ENCODE assay signal across 20 cellular contexts in genomic region chr12:3550839-3551238, GRCh38. TPM values are rescaled to one million over a fixed set of nuclear protein-coding genes. Genes with fewer than 3 reads are reported as not detected.
DNase-seq lines count a peak whose midpoint lies in the region; ATAC-seq and TF ChIP-seq lines count a peak whose summit lies in the region.
"Had no signal": no experiment of that assay in that cellular context is flagged by ENCODE, and none has a peak within 500 bp of the region (broad histone marks: within the 10 kb centered on the region; RNA-seq: fewer than 3 reads in every experiment).

No MANE protein-coding gene starts in this region.

- H3K36me3 ChIP-seq in right atrium auricular region (no peaks in the 10 kb centered on the region), left ventricle myocardium inferior (no peaks in the 10 kb centered on the region), left lung (no peaks in the 10 kb centered on the region)
- H3K36me3 ChIP-seq: BLaER1 had no signal

- peaks cover 0 to 4% of the 10 kb centered on the region in 2 donors for H3K27me3 ChIP-seq in right atrium auricular region
- H3K27me3 ChIP-seq in left ventricle myocardium inferior (ENCODE audit: low read depth), result peaks cover 21% of the 10 kb centered on the region
- no peaks in the 10 kb centered on the region for H3K27me3 ChIP-seq in left lung
- H3K27me3 ChIP-seq: BLaER1 had no signal

- ATAC-seq in left lung, result peak; percentile 14
- ATAC-seq in HG02885 (IDR thresholded peaks at IDR 0.05; ENCODE audit: poor library complexity, unreplicated experiment), result no peak
- ATAC-seq: CD8-positive, alpha-beta T cell had no signal

- no peak for TF ChIP-seq CTCF in right atrium auricular region (IDR thresholded peaks at IDR 0.05)
- TF ChIP-seq CTCF in left ventricle myocardium inferior (IDR thresholded peaks at IDR 0.05; ENCODE audit: borderline replicate concordance), result no peak
- TF ChIP-seq CTCF in left lung (IDR thresholded peaks at IDR 0.05), result no peak

- intact Hi-C loops in left ventricle myocardium inferior (cut with micrococcal nuclease) (no loop called here), left lung (cut with DNase I) (no loop called here)

- peak; percentile 15 for DNase-seq in activated CD8-positive, alpha-beta memory T cell treated with anti-CD3 and anti-CD28 coated beads for 24 hours
- DNase-seq in activated CD8-positive, alpha-beta memory T cell treated with anti-CD3 and anti-CD28 coated beads, Interleukin-2, amount 50 U/mL, for 4 hours, result no peak
- DNase-seq in right atrium auricular region (ENCODE audit: low spot score), result peak; percentile 5
- no peak for DNase-seq in left ventricle myocardium inferior
- DNase-seq in left lung, result no peak
- no peak for DNase-seq in NCI-H510A (lab: John Stamatoyannopoulos, UW)
- no peak for DNase-seq in NCI-H2171 (lab: John Stamatoyannopoulos, UW)
- DNase-seq: Caco-2; CD4-positive, CD25-positive, alpha-beta regulatory T cell; CD8-positive, alpha-beta T cell; DMS153; DND-41; GM23248; H7; HCEC 1CT had no signal

- H3K4me1 ChIP-seq in right atrium auricular region (peaks cover 0 to 4% of the 10 kb centered on the region in 2 donors), left ventricle myocardium inferior (peaks cover 7% of the 10 kb centered on the region), left lung (no peaks in the 10 kb centered on the region)
- H3K4me1 ChIP-seq: Caco-2 had no signal

- H3K4me3 ChIP-seq in right atrium auricular region (no peak overlapping the region), left ventricle myocardium inferior (no peak overlapping the region), left lung (no peak overlapping the region)
- H3K4me3 ChIP-seq: BLaER1, GM23248 had no signal

- H3K9me3 ChIP-seq in right atrium auricular region (no peaks in the 10 kb centered on the region), left ventricle myocardium inferior (replicated peaks) (peaks cover 8% of the 10 kb centered on the region), left lung (no peaks in the 10 kb centered on the region)
- H3K9me3 ChIP-seq: BLaER1, Caco-2 had no signal

- no peak overlapping the region for H3K27ac ChIP-seq in right atrium auricular region
- H3K27ac ChIP-seq in left ventricle myocardium inferior (replicated peaks), result no peak overlapping the region
- H3K27ac ChIP-seq in left lung, result no peak overlapping the region
- H3K27ac ChIP-seq: 22Rv1, BLaER1, C4-2B, GM23248 had no signal

RNA-seq across cellular contexts. Expression of gene PRMT8, which starts 59.8 kb away (rescaled TPM):
- under 1 TPM; 0.52 to 0.67 TPM for total RNA-seq in right atrium auricular region
- total RNA-seq in left ventricle myocardium inferior, result 0.14 TPM
- total RNA-seq in left lung, result under 1 TPM; 0.16 to 0.26 TPM
- total RNA-seq: B cell; Caco-2; CD4-positive, CD25-positive, alpha-beta regulatory T cell; CD8-positive, alpha-beta T cell; GM23248 had no signal

Comparison
In these comparisons a context has a peak if more than half of its experiments do, and no peak if none do; other contexts are left out.
1. DNase-seq: peak in activated CD8-positive, alpha-beta memory T cell treated with anti-CD3 and anti-CD28 coated beads for 24 hours (single experiment) and right atrium auricular region (single experiment); none in activated CD8-positive, alpha-beta memory T cell treated with anti-CD3 and anti-CD28 coated beads, Interleukin-2, amount 50 U/mL, for 4 hours (single experiment), left ventricle myocardium inferior (single experiment), left lung (0 of 2), NCI-H510A (single experiment) and NCI-H2171 (single experiment).